9 cellular contexts compared by ENCODE assay signal in genomic region chr4:6331018-6331417, GRCh38.
DNase-seq lines count a peak whose midpoint lies in the region; ATAC-seq and TF ChIP-seq lines count a peak whose summit lies in the region.
"Had no signal": no experiment of that assay in that cellular context is flagged by ENCODE, and none has a peak within 500 bp of the region (broad histone marks: within the 10 kb centered on the region; RNA-seq: fewer than 3 reads in every experiment).

No MANE protein-coding gene starts in this region.

- no peak overlapping the region for H3K27ac ChIP-seq in brain microvascular endothelial cell
- H3K27ac ChIP-seq in coronary artery: no peak overlapping the region

- peak; percentile 78 for TF ChIP-seq CTCF in brain microvascular endothelial cell (IDR thresholded peaks at IDR 0.05; ENCODE audit: low read depth, low read length, missing control alignments)
- TF ChIP-seq CTCF in nephron progenitor cell (IDR thresholded peaks at IDR 0.05): peak; percentile 42
- no peak for TF ChIP-seq CTCF in coronary artery (IDR thresholded peaks at IDR 0.05)

- no peak overlapping the region for H3K4me3 ChIP-seq in brain microvascular endothelial cell (ENCODE audit: low read depth, low read length)
- no peak overlapping the region for H3K4me3 ChIP-seq in coronary artery
- H3K4me3 ChIP-seq: lung had no signal

- H3K9me3 Mint-ChIP-seq in nephron progenitor cell: no peaks in the 10 kb centered on the region

- H3K27me3 Mint-ChIP-seq in nephron progenitor cell (ENCODE audit: low read depth, poor library complexity): peaks cover 28% of the 10 kb centered on the region

- in situ Hi-C loops in KBM-7 (cut with MboI; ENCODE audit: low pct_unique_long_range_greater_than_20kb, low sequenced_read_pairs): no loop called here
- in situ Hi-C loops in brain microvascular endothelial cell (cut with HindIII; ENCODE audit: low pct_ligation_motif_present, low sequenced_read_pairs): no loop called here

- peak; percentile 13 for DNase-seq in NCI-H2227 (lab: John Stamatoyannopoulos, UW; ENCODE audit: unreplicated experiment)
- no peak for DNase-seq in NCI-H2227 treated with DMSO at 0.1 percent for 48 hours (lab: John Stamatoyannopoulos, UW)
- DNase-seq in KBM-7: peak; percentile 31
- DNase-seq in brain microvascular endothelial cell: no peak
- DNase-seq in nephron progenitor cell: no peak
- no peak for DNase-seq in NCI-H446 treated with DMSO at 0.1 percent for 48 hours (lab: John Stamatoyannopoulos, UW)
- DNase-seq in coronary artery (ENCODE audit: low spot score): no peak

- H3K36me3 ChIP-seq in brain microvascular endothelial cell (replicated peaks): no peaks in the 10 kb centered on the region

- H3K27me3 ChIP-seq in brain microvascular endothelial cell (replicated peaks): no peaks in the 10 kb centered on the region

- H3K4me1 Mint-ChIP-seq in nephron progenitor cell: no peaks in the 10 kb centered on the region

- no peaks in the 10 kb centered on the region for H3K36me3 Mint-ChIP-seq in nephron progenitor cell (ENCODE audit: low read depth)

- no peak overlapping the region for H3K27ac Mint-ChIP-seq in nephron progenitor cell

- ATAC-seq in GM18861 (IDR thresholded peaks at IDR 0.05; ENCODE audit: unreplicated experiment): no peak

- H3K4me3 Mint-ChIP-seq in nephron progenitor cell: no peak overlapping the region

Comparison
In these comparisons a context has a peak if more than half of its experiments do, and no peak if none do; other contexts are left out.
1. DNase-seq: peak in NCI-H2227 (single experiment) and KBM-7 (single experiment); none in NCI-H2227 treated with DMSO at 0.1 percent for 48 hours (single experiment), brain microvascular endothelial cell (single experiment), nephron progenitor cell (single experiment), NCI-H446 treated with DMSO at 0.1 percent for 48 hours (single experiment) and coronary artery (single experiment).